ENCODE assay signal across 18 cellular contexts in genomic region chr4:95092762-95093161, GRCh38.
DNase-seq lines count a peak whose midpoint lies in the region; TF ChIP-seq lines count a peak whose summit lies in the region.
"Had no signal": no experiment of that assay in that cellular context is flagged by ENCODE, and none has a peak within 500 bp of the region (broad histone marks: within the 10 kb centered on the region; RNA-seq: fewer than 3 reads in every experiment).

No MANE protein-coding gene starts in this region.

- H3K9me3 Mint-ChIP-seq in nephron progenitor cell = no peaks in the 10 kb centered on the region
- H3K9me3 Mint-ChIP-seq: activated T-helper 17 cell treated with anti-CD3 and anti-CD28 coated beads, Interleukin-2, amount 50 U/mL, for 72 hours had no signal

- H3K27ac Mint-ChIP-seq in nephron progenitor cell = no peak overlapping the region
- H3K27ac Mint-ChIP-seq: activated CD8-positive, alpha-beta T cell treated with anti-CD3 and anti-CD28 coated beads, Interleukin-2, amount 10 ng/mL, durations not matched to agents 7 days and 5 days; activated T-helper 17 cell treated with anti-CD3 and anti-CD28 coated beads, Interleukin-2, amount 50 U/mL, for 72 hours; B cell; IgD-negative memory B cell had no signal

- no peaks in the 10 kb centered on the region for H3K27me3 ChIP-seq in tibial artery

- peak; percentile 41 for DNase-seq in DMS53 treated with DMSO at 0.1 percent for 48 hours (lab: John Stamatoyannopoulos, UW; ENCODE audit: unreplicated experiment)
- peak; percentile 36 to 90 (median 48) for DNase-seq in NCI-H1417 (lab: John Stamatoyannopoulos, UW)
- peak; percentile 53 for DNase-seq in OCI-M1 (lab: John Stamatoyannopoulos, UW)
- peak; percentile 37 for DNase-seq in medulla oblongata (ENCODE audit: extremely low spot score)
- DNase-seq in tibial artery = no peak
- DNase-seq in nucleus accumbens (lab: John Stamatoyannopoulos, UW) = no peak
- DNase-seq in nephron progenitor cell = no peak
- DNase-seq in lower leg skin (ENCODE audit: low spot score in 2 of 2) = no peak
- DNase-seq: activated CD8-positive, alpha-beta T cell treated with anti-CD3 and anti-CD28 coated beads, Interleukin-2, amount 10 ng/mL, durations not matched to agents 7 days and 5 days; EL; heart left ventricle; NCI-H2107; small intestine; stimulated activated naive CD4-positive, alpha-beta T cell treated with Interleukin-2 at 50 U/mL for 16 hours; WERI-Rb-1 had no signal

- intact Hi-C loops in tibial artery (cut with DNase I; ENCODE audit: low total_unique reads) = no loop called here
- intact Hi-C loops in lower leg skin (cut with DNase I; ENCODE audit: low total_unique reads) = no loop called here

- TF ChIP-seq POLR2A in lower leg skin (IDR thresholded peaks at IDR 0.05) = no peak

- peaks cover 5% of the 10 kb centered on the region for H3K4me1 Mint-ChIP-seq in nephron progenitor cell
- H3K4me1 Mint-ChIP-seq: activated T-helper 17 cell treated with anti-CD3 and anti-CD28 coated beads, Interleukin-2, amount 50 U/mL, for 72 hours; B cell had no signal

- TF ChIP-seq CTCF in tibial artery (IDR thresholded peaks at IDR 0.05) (no peak), nephron progenitor cell (IDR thresholded peaks at IDR 0.05) (no peak), lower leg skin (IDR thresholded peaks at IDR 0.05) (no peak)

- H3K27ac ChIP-seq in tibial artery = no peak overlapping the region
- H3K27ac ChIP-seq: heart left ventricle, WERI-Rb-1 had no signal

- no peaks in the 10 kb centered on the region for H3K4me1 ChIP-seq in tibial artery
- H3K4me1 ChIP-seq: heart left ventricle had no signal

- no peaks in the 10 kb centered on the region for H3K27me3 Mint-ChIP-seq in nephron progenitor cell (ENCODE audit: low read depth, poor library complexity)
- H3K27me3 Mint-ChIP-seq: B cell, IgD-negative memory B cell had no signal

- H3K4me3 ChIP-seq in tibial artery (no peak overlapping the region), lower leg skin (ENCODE audit: low read depth, poor library complexity, severe bottlenecking) (no peak overlapping the region)
- H3K4me3 ChIP-seq: heart left ventricle had no signal

- H3K9me3 ChIP-seq in tibial artery = no peaks in the 10 kb centered on the region
- H3K9me3 ChIP-seq: heart left ventricle had no signal

- no peak overlapping the region for H3K4me3 Mint-ChIP-seq in nephron progenitor cell
- H3K4me3 Mint-ChIP-seq: activated CD8-positive, alpha-beta T cell treated with anti-CD3 and anti-CD28 coated beads, Interleukin-2, amount 10 ng/mL, durations not matched to agents 7 days and 5 days; activated T-helper 17 cell treated with anti-CD3 and anti-CD28 coated beads, Interleukin-2, amount 50 U/mL, for 72 hours; B cell; IgD-negative memory B cell had no signal

- H3K36me3 Mint-ChIP-seq in nephron progenitor cell (ENCODE audit: low read depth) = no peaks in the 10 kb centered on the region

- 48 to 59% methylated on average over 3 of the region's 3 CpGs for WGBS in lower leg skin, 2 donors

- no peaks in the 10 kb centered on the region for H3K36me3 ChIP-seq in tibial artery
- H3K36me3 ChIP-seq: heart left ventricle, WERI-Rb-1 had no signal

Comparison
In these comparisons a context has a peak if more than half of its experiments do, and no peak if none do; other contexts are left out.
1. DNase-seq: peak in DMS53 treated with DMSO at 0.1 percent for 48 hours (single experiment), NCI-H1417 (3 of 3), OCI-M1 (single experiment) and medulla oblongata (single experiment); none in tibial artery (0 of 2), nucleus accumbens (0 of 56), nephron progenitor cell (single experiment) and lower leg skin (0 of 2).